In the genomic region with DNA sequence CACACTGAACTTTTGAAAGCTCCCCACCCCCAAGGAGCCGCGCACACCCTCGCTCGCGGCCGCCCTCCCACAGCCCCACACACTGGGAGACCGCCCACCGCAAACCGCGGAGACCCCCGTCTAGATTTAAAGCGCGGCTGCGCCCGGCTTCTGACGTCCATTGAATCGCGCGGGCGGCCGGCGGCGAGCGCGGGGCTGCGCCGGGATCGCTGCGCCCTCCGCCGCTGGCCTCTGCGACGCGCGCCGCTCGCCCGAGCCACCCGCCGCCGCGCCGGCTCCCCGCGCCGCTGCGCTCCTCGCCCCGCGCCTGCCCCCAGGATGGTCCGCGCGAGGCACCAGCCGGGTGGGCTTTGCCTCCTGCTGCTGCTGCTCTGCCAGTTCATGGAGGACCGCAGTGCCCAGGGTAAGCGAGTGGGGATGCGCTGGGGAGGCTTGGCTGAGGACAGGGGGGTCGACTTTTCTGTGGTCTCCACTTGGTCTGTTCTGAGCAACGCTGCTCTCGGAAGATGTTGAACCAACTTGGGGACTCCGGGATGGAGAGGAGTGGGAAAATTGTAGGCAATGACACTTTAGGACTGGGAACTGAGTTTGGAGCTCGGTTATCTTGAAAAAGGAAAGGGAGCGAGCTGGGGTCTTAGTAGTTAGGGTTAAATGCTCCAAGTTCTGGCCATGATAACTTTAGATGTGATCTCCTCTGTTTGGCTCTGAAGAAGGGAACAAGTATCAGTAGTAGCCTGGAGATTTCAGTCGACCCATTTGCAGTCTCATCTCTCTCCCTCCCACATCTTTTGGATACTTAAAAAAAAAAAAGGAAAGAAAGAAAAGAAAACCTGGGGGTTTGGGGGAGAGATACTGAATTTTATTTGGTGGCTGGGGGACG, we compare ENCODE assay signal across 8 cellular contexts. TPM values are rescaled to one million over a fixed set of nuclear protein-coding genes. Genes with fewer than 3 reads are reported as not detected.
DNase-seq lines count a peak whose midpoint lies in the region; ATAC-seq and TF ChIP-seq lines count a peak whose summit lies in the region.

A gene with protein sequence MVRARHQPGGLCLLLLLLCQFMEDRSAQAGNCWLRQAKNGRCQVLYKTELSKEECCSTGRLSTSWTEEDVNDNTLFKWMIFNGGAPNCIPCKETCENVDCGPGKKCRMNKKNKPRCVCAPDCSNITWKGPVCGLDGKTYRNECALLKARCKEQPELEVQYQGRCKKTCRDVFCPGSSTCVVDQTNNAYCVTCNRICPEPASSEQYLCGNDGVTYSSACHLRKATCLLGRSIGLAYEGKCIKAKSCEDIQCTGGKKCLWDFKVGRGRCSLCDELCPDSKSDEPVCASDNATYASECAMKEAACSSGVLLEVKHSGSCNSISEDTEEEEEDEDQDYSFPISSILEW (plus strand): TSS at position 156 of the 880 bp plus-strand sequence. CDS start 163 bp downstream, at position 319.

- H3K4me1 ChIP-seq in naive thymus-derived CD4-positive, alpha-beta T cell (ENCODE audit: control insufficient read depth in 2 of 2, insufficient read depth in 2 of 2, low read length in 2 of 2) = peaks cover 10 to 11% of the 10 kb centered on the region in 2 donors

- no peak for TF ChIP-seq POLR2A in erythroblast (IDR thresholded peaks at IDR 0.05; ENCODE audit: low read length)

- H3K4me3 Mint-ChIP-seq in T-helper 2 cell treated with Interferon-gamma antibody and Interleukin-4, amounts not matched to agents 5 μg/mL and 100 μg/mL, for 36 hours = peak within 1 kb of the TSS; percentile 91
- peak within 1 kb of the TSS; percentile 86 to 99 (median 92) for H3K4me3 Mint-ChIP-seq in naive thymus-derived CD4-positive, alpha-beta T cell

- H3K27ac Mint-ChIP-seq in T-helper 2 cell treated with Interferon-gamma antibody and Interleukin-4, amounts not matched to agents 5 μg/mL and 100 μg/mL, for 36 hours = no peak within 1 kb of the TSS
- peak within 1 kb of the TSS; percentile 16 to 70 (median 47) for H3K27ac Mint-ChIP-seq in naive thymus-derived CD4-positive, alpha-beta T cell

- H3K27me3 Mint-ChIP-seq in T-helper 2 cell treated with Interferon-gamma antibody and Interleukin-4, amounts not matched to agents 5 μg/mL and 100 μg/mL, for 36 hours (ENCODE audit: low read depth) = peaks cover 75% of the 10 kb centered on the region
- H3K27me3 Mint-ChIP-seq in naive thymus-derived CD4-positive, alpha-beta T cell = peaks cover 61 to 86% (median 67%) of the 10 kb centered on the region in 5 donors

- H3K36me3 ChIP-seq in naive thymus-derived CD4-positive, alpha-beta T cell (ENCODE audit: control insufficient read depth in 2 of 3, insufficient read depth in 3 of 3, low read length in 3 of 3) = no peaks in the 10 kb centered on the region

- H3K27me3 ChIP-seq in naive thymus-derived CD4-positive, alpha-beta T cell (ENCODE audit: control insufficient read depth in 2 of 2, insufficient read depth in 2 of 2, low read length in 2 of 2) = peaks cover 0 to 13% of the 10 kb centered on the region in 2 donors

- intact Hi-C loops in Right ventricle myocardium inferior (cut with DNase I) (loop anchor here (2.0 kb wide), 1 partner anchor 390 kb away; no protein-coding TSS in a partner anchor), cardiac septum (cut with DNase I) (loop anchor here (5.0 kb wide), 3 partner anchors 82 to 512 kb away; a partner anchor contains a TSS)
- intact Hi-C loops in naive thymus-derived CD4-positive, alpha-beta T cell (cut with micrococcal nuclease) = loop anchor here (5.0 kb wide), 2 partner anchors 373 to 832 kb away; a partner anchor contains a TSS

- H3K9me3 Mint-ChIP-seq in T-helper 2 cell treated with Interferon-gamma antibody and Interleukin-4, amounts not matched to agents 5 μg/mL and 100 μg/mL, for 36 hours = no peaks in the 10 kb centered on the region
- peaks cover 0 to 5% (median 0%) of the 10 kb centered on the region in 11 donors for H3K9me3 Mint-ChIP-seq in naive thymus-derived CD4-positive, alpha-beta T cell

- CTCF ChIA-PET in naive thymus-derived CD4-positive, alpha-beta T cell (lab: Charles Lee) = interaction anchor here (0.6 to 1.2 kb wide), 4 partner anchors 13 to 899 kb away, joined by 3 to 6 read pairs (median 3); no protein-coding TSS in a partner anchor

- H3K4me3 ChIP-seq in naive thymus-derived CD4-positive, alpha-beta T cell (ENCODE audit: low read length) = peak within 1 kb of the TSS; percentile 67

- H3K27ac ChIP-seq in naive thymus-derived CD4-positive, alpha-beta T cell (ENCODE audit: low read depth, low read length) = no peak within 1 kb of the TSS

- DNase-seq in Right ventricle myocardium inferior (ENCODE audit: missing footprints) = peak; percentile 65
- no peak for DNase-seq in cardiac septum (ENCODE audit: low spot score)
- DNase-seq in T-helper 2 cell treated with Interferon-gamma antibody and Interleukin-4, amounts not matched to agents 5 μg/mL and 100 μg/mL, for 36 hours (ENCODE audit: low spot score) = no peak
- DNase-seq in erythroblast (lab: John Stamatoyannopoulos, UW) = peak; percentile 44
- peak in 5 of 9 donors; percentile 9 to 30 (median 10) for DNase-seq in naive thymus-derived CD4-positive, alpha-beta T cell
- no peak for DNase-seq in NCI-H1105 treated with DMSO at 0.1 percent for 48 hours (lab: John Stamatoyannopoulos, UW)
- no peak for DNase-seq in KG1 (lab: John Stamatoyannopoulos, UW)

- POLR2A ChIA-PET in naive thymus-derived CD4-positive, alpha-beta T cell (lab: Charles Lee) = no interaction called here

- ATAC-seq in Right ventricle myocardium inferior (peak; percentile 14), GM21423 (IDR thresholded peaks at IDR 0.05; ENCODE audit: unreplicated experiment) (no peak)
- no peak for ATAC-seq in naive thymus-derived CD4-positive, alpha-beta T cell

- no peaks in the 10 kb centered on the region for H3K36me3 Mint-ChIP-seq in T-helper 2 cell treated with Interferon-gamma antibody and Interleukin-4, amounts not matched to agents 5 μg/mL and 100 μg/mL, for 36 hours (ENCODE audit: low read depth)
- H3K36me3 Mint-ChIP-seq in naive thymus-derived CD4-positive, alpha-beta T cell = peaks cover 0 to 9% (median 4%) of the 10 kb centered on the region in 5 donors

- H3K4me1 Mint-ChIP-seq in T-helper 2 cell treated with Interferon-gamma antibody and Interleukin-4, amounts not matched to agents 5 μg/mL and 100 μg/mL, for 36 hours (ENCODE audit: low read depth) = peaks cover 29% of the 10 kb centered on the region
- peaks cover 34 to 46% (median 41%) of the 10 kb centered on the region in 7 donors for H3K4me1 Mint-ChIP-seq in naive thymus-derived CD4-positive, alpha-beta T cell

- no peaks in the 10 kb centered on the region for H3K9me3 ChIP-seq in naive thymus-derived CD4-positive, alpha-beta T cell (ENCODE audit: control insufficient read depth in 2 of 3, low read length in 3 of 3)

RNA-seq across cellular contexts. Expression of the gene that starts here (rescaled TPM):
- 10.6 TPM for total RNA-seq in Right ventricle myocardium inferior
- 1.9 TPM for total RNA-seq in cardiac septum
- 1 to 10 TPM in 2 of 5 experiments, under 1 TPM in 2, not detected in 1; 0.34 to 1.1 (median 1.0) TPM for total RNA-seq in naive thymus-derived CD4-positive, alpha-beta T cell
- 1 to 10 TPM in 1 of 2 donors, under 1 TPM in 1; 0.55 to 1.9 TPM for polyA plus RNA-seq in naive thymus-derived CD4-positive, alpha-beta T cell

Comparison
In these comparisons a context has a peak if more than half of its experiments do, and no peak if none do; other contexts are left out.
1. DNase-seq: peak in Right ventricle myocardium inferior (single experiment), erythroblast (2 of 2) and naive thymus-derived CD4-positive, alpha-beta T cell (5 of 9); none in cardiac septum (single experiment), T-helper 2 cell treated with Interferon-gamma antibody and Interleukin-4, amounts not matched to agents 5 μg/mL and 100 μg/mL, for 36 hours (single experiment), NCI-H1105 treated with DMSO at 0.1 percent for 48 hours (single experiment) and KG1 (single experiment).